Comparison of ENCODE assay signal across 38 cellular contexts in genomic region chr17:14724770-14725169, GRCh38.
"Had no signal": no experiment of that assay in that cellular context is flagged by ENCODE, and none has a peak within 500 bp of the region (broad histone marks: within the 10 kb centered on the region; RNA-seq: fewer than 3 reads in every experiment).

No MANE protein-coding gene starts in this region.

- H3K36me3 Mint-ChIP-seq: activated naive CD4-positive, alpha-beta T cell treated with anti-CD3 and anti-CD28 coated beads, Interleukin-2, amount 10 ng/mL, durations not matched to agents 7 days and 5 days; activated naive CD4-positive, alpha-beta T cell treated with anti-CD3 and anti-CD28 coated beads, Interleukin-2, amount 50 U/mL, for 72 hours; activated naive CD8-positive, alpha-beta T cell treated with anti-CD3 and anti-CD28 coated beads, Interleukin-2, amount 10 ng/mL, durations not matched to agents 7 days and 5 days; brain had no signal

- H3K27me3 Mint-ChIP-seq: activated naive CD4-positive, alpha-beta T cell treated with anti-CD3 and anti-CD28 coated beads, Interleukin-2, amount 10 ng/mL, durations not matched to agents 7 days and 5 days; activated naive CD4-positive, alpha-beta T cell treated with anti-CD3 and anti-CD28 coated beads, Interleukin-2, amount 50 U/mL, for 24 hours; activated naive CD8-positive, alpha-beta T cell treated with anti-CD3 and anti-CD28 coated beads, Interleukin-2, amount 10 ng/mL, durations not matched to agents 7 days and 5 days had no signal

- H3K9me3 ChIP-seq: adrenal gland, ascending aorta, body of pancreas, breast epithelium had no signal

- H3K4me3 Mint-ChIP-seq: activated naive CD4-positive, alpha-beta T cell treated with anti-CD3 and anti-CD28 coated beads for 36 hours; activated naive CD4-positive, alpha-beta T cell treated with anti-CD3 and anti-CD28 coated beads, Interleukin-2, amount 10 ng/mL, durations not matched to agents 7 days and 5 days; activated naive CD4-positive, alpha-beta T cell treated with anti-CD3 and anti-CD28 coated beads, Interleukin-2, amount 50 U/mL, for 24 hours; activated naive CD8-positive, alpha-beta T cell; activated naive CD8-positive, alpha-beta T cell treated with anti-CD3 and anti-CD28 coated beads, Interleukin-2, amount 10 ng/mL, durations not matched to agents 7 days and 5 days; activated T-cell treated with anti-CD3 and anti-CD28 coated beads, Interleukin-2, amount 50 U/mL, for 24 hours; activated T-cell treated with anti-CD3 and anti-CD28 coated beads, Interleukin-2, amount 50 U/mL, for 4 hours; activated T-cell treated with anti-CD3 and anti-CD28 coated beads, Interleukin-2, amount 50 U/mL, for 72 hours; activated T-helper 1 cell treated with anti-CD3 and anti-CD28 coated beads, Interleukin-12 subunit alpha, Interleukin-12 subunit beta, Interleukin-2, Interleukin-4 antibody, amounts not matched to agents 30 ng/mL and 10 ng/mL and 1 ng/mL, durations not matched to agents 14 hours and 24 hours and 36 hours; brain; central memory CD8-positive, alpha-beta T cell had no signal

- H3K27ac ChIP-seq: adrenal gland, ascending aorta, body of pancreas, brain microvascular endothelial cell, breast epithelium, cardiac muscle cell had no signal

- H3K4me1 Mint-ChIP-seq: activated naive CD4-positive, alpha-beta T cell treated with anti-CD3 and anti-CD28 coated beads, Interleukin-2, amount 10 ng/mL, durations not matched to agents 7 days and 5 days; activated naive CD4-positive, alpha-beta T cell treated with anti-CD3 and anti-CD28 coated beads, Interleukin-2, amount 50 U/mL, for 24 hours; activated naive CD8-positive, alpha-beta T cell treated with anti-CD3 and anti-CD28 coated beads, Interleukin-2, amount 10 ng/mL, durations not matched to agents 7 days and 5 days; central memory CD8-positive, alpha-beta T cell had no signal

- H3K9me3 Mint-ChIP-seq: activated naive CD4-positive, alpha-beta T cell treated with anti-CD3 and anti-CD28 coated beads for 36 hours; activated T-helper 1 cell treated with anti-CD3 and anti-CD28 coated beads, Interleukin-12 subunit alpha, Interleukin-12 subunit beta, Interleukin-2, Interleukin-4 antibody, amounts not matched to agents 30 ng/mL and 10 ng/mL and 1 ng/mL, durations not matched to agents 14 hours and 24 hours and 36 hours; activated T-helper 2 cell treated with anti-CD3 and anti-CD28 coated beads, Interferon-gamma antibody, Interleukin-2, Interleukin-4, amounts not matched to agents 10 μg/mL and 5 μg/mL and 100 μg/mL, durations not matched to agents 14 hours and 24 hours and 36 hours; central memory CD8-positive, alpha-beta T cell had no signal

- H3K4me1 ChIP-seq: ascending aorta, body of pancreas, breast epithelium had no signal

- DNase-seq: activated effector memory CD4-positive, alpha-beta T cell treated with anti-CD3 and anti-CD28 coated beads, Interleukin-2, amount 50 U/mL, for 16 hours; activated effector memory CD4-positive, alpha-beta T cell treated with Interleukin-2 at 50 U/mL for 16 hours; activated gamma-delta T cell; activated gamma-delta T cell treated with Interleukin-2 at 50 U/mL for 16 hours; activated naive CD4-positive, alpha-beta T cell; activated naive CD4-positive, alpha-beta T cell treated with anti-CD3 and anti-CD28 coated beads for 36 hours; activated naive CD4-positive, alpha-beta T cell treated with anti-CD3 and anti-CD28 coated beads, Interleukin-2, amount 10 ng/mL, durations not matched to agents 7 days and 5 days; activated naive CD4-positive, alpha-beta T cell treated with anti-CD3 and anti-CD28 coated beads, Interleukin-2, amount 50 U/mL, for 16 hours; activated naive CD4-positive, alpha-beta T cell treated with Interleukin-2 at 50 U/mL for 16 hours; activated naive CD8-positive, alpha-beta T cell treated with anti-CD3 and anti-CD28 coated beads, Interleukin-2, amount 10 ng/mL, durations not matched to agents 7 days and 5 days; activated T-cell treated with anti-CD3 and anti-CD28 coated beads for 4 hours; activated T-cell treated with anti-CD3 and anti-CD28 coated beads, Interleukin-2, amount 50 U/mL, for 1 hour; activated T-cell treated with anti-CD3 and anti-CD28 coated beads, Interleukin-2, amount 50 U/mL, for 24 hours; activated T-cell treated with anti-CD3 and anti-CD28 coated beads, Interleukin-2, amount 50 U/mL, for 4 hours; activated T-cell treated with anti-CD3 and anti-CD28 coated beads, Interleukin-2, amount 50 U/mL, for 48 hours; activated T-cell treated with anti-CD3 and anti-CD28 coated beads, Interleukin-2, amount 50 U/mL, for 72 hours; adrenal gland; amniotic stem cell; amygdala; anterior cingulate cortex; aorta; body of pancreas; brain microvascular endothelial cell; caudate nucleus; central memory CD4-positive, alpha-beta T cell; cerebellar nuclear complex had no signal

- FAIRE-seq: astrocyte, bronchial epithelial cell had no signal

- H3K4me3 ChIP-seq: adrenal gland, ascending aorta, body of pancreas, breast epithelium, cardiac muscle cell had no signal

- H3K36me3 ChIP-seq: adrenal gland, ascending aorta, brain microvascular endothelial cell, breast epithelium, cardiac muscle cell had no signal

- ATAC-seq: activated naive CD4-positive, alpha-beta T cell treated with anti-CD3 and anti-CD28 coated beads, Interleukin-2, amount 50 U/mL, for 72 hours; activated T-cell treated with anti-CD3 and anti-CD28 coated beads, Interleukin-2, amount 50 U/mL, for 4 hours; activated T-cell treated with anti-CD3 and anti-CD28 coated beads, Interleukin-2, amount 50 U/mL, for 72 hours; body of pancreas had no signal

- H3K27me3 ChIP-seq: adrenal gland, ascending aorta, body of pancreas, brain microvascular endothelial cell, breast epithelium, cardiac muscle cell had no signal

- H3K27ac Mint-ChIP-seq: activated naive CD4-positive, alpha-beta T cell treated with anti-CD3 and anti-CD28 coated beads for 36 hours; activated naive CD4-positive, alpha-beta T cell treated with anti-CD3 and anti-CD28 coated beads, Interleukin-2, amount 10 ng/mL, durations not matched to agents 7 days and 5 days; activated naive CD4-positive, alpha-beta T cell treated with anti-CD3 and anti-CD28 coated beads, Interleukin-2, amount 50 U/mL, for 24 hours; activated naive CD4-positive, alpha-beta T cell treated with anti-CD3 and anti-CD28 coated beads, Interleukin-2, amount 50 U/mL, for 72 hours; activated naive CD8-positive, alpha-beta T cell; activated naive CD8-positive, alpha-beta T cell treated with anti-CD3 and anti-CD28 coated beads, Interleukin-2, amount 10 ng/mL, durations not matched to agents 7 days and 5 days; activated T-cell treated with anti-CD3 and anti-CD28 coated beads, Interleukin-2, amount 50 U/mL, for 24 hours; activated T-cell treated with anti-CD3 and anti-CD28 coated beads, Interleukin-2, amount 50 U/mL, for 72 hours; activated T-helper 1 cell treated with anti-CD3 and anti-CD28 coated beads, Interleukin-12 subunit alpha, Interleukin-12 subunit beta, Interleukin-2, Interleukin-4 antibody, amounts not matched to agents 30 ng/mL and 10 ng/mL and 1 ng/mL, durations not matched to agents 14 hours and 24 hours and 36 hours; activated T-helper 2 cell treated with anti-CD3 and anti-CD28 coated beads, Interferon-gamma antibody, Interleukin-2, Interleukin-4, amounts not matched to agents 10 μg/mL and 5 μg/mL and 100 μg/mL, durations not matched to agents 14 hours and 24 hours and 36 hours; brain had no signal
